ENCODE assay signal across 11 cellular contexts in the genomic region with DNA sequence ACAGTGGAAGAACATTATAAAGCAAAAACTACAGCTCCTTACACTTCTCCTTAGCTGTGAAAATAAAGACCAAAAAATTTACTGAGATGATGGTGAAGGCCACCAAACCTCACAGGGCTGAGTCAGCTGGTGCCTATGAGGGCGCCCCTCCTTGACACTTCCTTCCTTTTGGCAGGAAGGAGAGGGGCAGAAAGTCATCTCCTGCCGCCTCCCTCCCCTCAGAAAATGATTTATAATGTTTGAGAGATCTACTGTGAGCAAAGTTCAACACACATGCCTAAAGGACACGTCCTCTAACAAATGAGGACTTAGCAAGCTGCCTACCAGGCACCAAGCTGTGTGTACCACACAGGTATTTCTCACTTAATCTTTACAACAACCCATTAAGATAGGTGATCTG.
DNase-seq lines count a peak whose midpoint lies in the region; ATAC-seq, FAIRE-seq and TF ChIP-seq lines count a peak whose summit lies in the region.
"Had no signal": no experiment of that assay in that cellular context is flagged by ENCODE, and none has a peak within 500 bp of the region (broad histone marks: within the 10 kb centered on the region; RNA-seq: fewer than 3 reads in every experiment).

No MANE protein-coding gene starts in this region.

- no peak for DNase-seq in HTR-8/SVneo (ENCODE audit: insufficient read length, low spot score)
- DNase-seq in activated CD8-positive, alpha-beta T cell treated with anti-CD3 and anti-CD28 coated beads, Interleukin-2, amount 10 ng/mL, durations not matched to agents 7 days and 5 days, result peak; percentile 68
- peak; percentile 33 to 34 for DNase-seq in fibroblast of lung (ENCODE audit: low read depth in 2 of 2)
- DNase-seq in stimulated activated CD8-positive, alpha-beta memory T cell treated with anti-CD3 and anti-CD28 coated beads, Interleukin-4, amount 100 ng/mL, for 24 hours (ENCODE audit: low read depth), result peak; percentile 36
- no peak for DNase-seq in ecto neural progenitor cell (ENCODE audit: low spot score)
- no peak for DNase-seq in 8988T
- DNase-seq in DMS114 treated with DMSO at 0.1 percent for 48 hours (lab: John Stamatoyannopoulos, UW; ENCODE audit: unreplicated experiment), result no peak
- DNase-seq in GM10266 (ENCODE audit: extremely low spot score), result no peak
- DNase-seq: NCI-H187 treated with DMSO at 0.1 percent for 48 hours had no signal

- no peaks in the 10 kb centered on the region for H3K36me3 ChIP-seq in fibroblast of lung (ENCODE audit: control insufficient read depth, insufficient read depth, low read length)

- H3K27me3 ChIP-seq in fibroblast of lung (ENCODE audit: control insufficient read depth, insufficient read depth, low read length), result no peaks in the 10 kb centered on the region

- peak overlapping the region; percentile 68 for H3K27ac ChIP-seq in fibroblast of lung (ENCODE audit: insufficient read depth, low read length)

- peak overlapping the region; percentile 33 for H3K4me3 Mint-ChIP-seq in activated CD8-positive, alpha-beta T cell treated with anti-CD3 and anti-CD28 coated beads, Interleukin-2, amount 10 ng/mL, durations not matched to agents 7 days and 5 days

- CTCF ChIA-PET in activated CD8-positive, alpha-beta T cell treated with anti-CD3 and anti-CD28 coated beads, Interleukin-2, amount 10 ng/mL, durations not matched to agents 7 days and 5 days (lab: Charles Lee), result interaction anchor here (0.7 to 3.3 kb wide), 6 partner anchors 11 to 292 kb away, joined by 3 to 18 read pairs (median 3); no protein-coding TSS in a partner anchor

- H3K4me1 Mint-ChIP-seq in activated CD8-positive, alpha-beta T cell treated with anti-CD3 and anti-CD28 coated beads, Interleukin-2, amount 10 ng/mL, durations not matched to agents 7 days and 5 days (ENCODE audit: low read depth), result peaks cover 52% of the 10 kb centered on the region

- no peak for TF ChIP-seq CTCF in fibroblast of lung (conservative IDR thresholded peaks at IDR 0.05 in 1 of 2, IDR thresholded peaks at IDR 0.05 in 1 of 2; ENCODE audit: low read depth in 1 of 2, low read length in 2 of 2)
- TF ChIP-seq CTCF in GM10266 (IDR thresholded peaks at IDR 0.05; ENCODE audit: control insufficient read depth, insufficient read depth, low read depth, missing control alignments), result no peak

- H3K79me2 ChIP-seq in fibroblast of lung (ENCODE audit: control insufficient read depth, insufficient read depth, low read length), result peaks cover 40% of the 10 kb centered on the region

- no peak overlapping the region for H3K4me3 ChIP-seq in fibroblast of lung (replicated peaks in 1 of 4; ENCODE audit: control extremely low read depth in 1 of 4, insufficient read depth in 1 of 4, low read depth in 3 of 4, low read length in 4 of 4)
- H3K4me3 ChIP-seq: lung had no signal

- H3K27ac Mint-ChIP-seq in activated CD8-positive, alpha-beta T cell treated with anti-CD3 and anti-CD28 coated beads, Interleukin-2, amount 10 ng/mL, durations not matched to agents 7 days and 5 days, result peak overlapping the region; percentile 84

- no peak overlapping the region for H3K9ac ChIP-seq in fibroblast of lung (ENCODE audit: insufficient read depth, low read length)

- H3K4me1 ChIP-seq in fibroblast of lung (ENCODE audit: control insufficient read depth, extremely low read depth, insufficient read depth, low read length), result peaks cover 37% of the 10 kb centered on the region

- H2AFZ ChIP-seq in fibroblast of lung (ENCODE audit: low read length), result no peak overlapping the region

- H3K36me3 Mint-ChIP-seq in activated CD8-positive, alpha-beta T cell treated with anti-CD3 and anti-CD28 coated beads, Interleukin-2, amount 10 ng/mL, durations not matched to agents 7 days and 5 days (ENCODE audit: low read depth), result peaks cover 30% of the 10 kb centered on the region

- peak; percentile 74 for ATAC-seq in activated CD8-positive, alpha-beta T cell treated with anti-CD3 and anti-CD28 coated beads, Interleukin-2, amount 10 ng/mL, durations not matched to agents 7 days and 5 days

- FAIRE-seq in HTR-8/SVneo (lab: Jason Lieb, UNC), result peak; percentile 84
- FAIRE-seq: endometrium had no signal

- no peaks in the 10 kb centered on the region for H3K9me3 ChIP-seq in fibroblast of lung (ENCODE audit: control insufficient read depth, insufficient read depth, low read depth, low read length)

- H4K20me1 ChIP-seq in fibroblast of lung (ENCODE audit: control insufficient read depth, extremely low read depth, insufficient read depth, low read length), result no peaks in the 10 kb centered on the region

- peaks cover 4% of the 10 kb centered on the region for H3K9me3 Mint-ChIP-seq in activated CD8-positive, alpha-beta T cell treated with anti-CD3 and anti-CD28 coated beads, Interleukin-2, amount 10 ng/mL, durations not matched to agents 7 days and 5 days (ENCODE audit: insufficient read depth)

- no peaks in the 10 kb centered on the region for H3K27me3 Mint-ChIP-seq in activated CD8-positive, alpha-beta T cell treated with anti-CD3 and anti-CD28 coated beads, Interleukin-2, amount 10 ng/mL, durations not matched to agents 7 days and 5 days (ENCODE audit: low read depth)

- POLR2A ChIA-PET in activated CD8-positive, alpha-beta T cell treated with anti-CD3 and anti-CD28 coated beads, Interleukin-2, amount 10 ng/mL, durations not matched to agents 7 days and 5 days (lab: Charles Lee), result interaction anchor here (0.6 kb wide), 1 partner anchor 50 kb away, joined by 3 read pairs; no protein-coding TSS in a partner anchor

- H3K4me2 ChIP-seq in fibroblast of lung (ENCODE audit: extremely low read depth, insufficient read depth, low read length), result peak overlapping the region; percentile 57

Comparison
In these comparisons a context has a peak if more than half of its experiments do, and no peak if none do; other contexts are left out.
1. DNase-seq: peak in activated CD8-positive, alpha-beta T cell treated with anti-CD3 and anti-CD28 coated beads, Interleukin-2, amount 10 ng/mL, durations not matched to agents 7 days and 5 days (single experiment), fibroblast of lung (2 of 2) and stimulated activated CD8-positive, alpha-beta memory T cell treated with anti-CD3 and anti-CD28 coated beads, Interleukin-4, amount 100 ng/mL, for 24 hours (single experiment); none in HTR-8/SVneo (single experiment), ecto neural progenitor cell (single experiment), 8988T (single experiment), DMS114 treated with DMSO at 0.1 percent for 48 hours (single experiment) and GM10266 (single experiment).